Comparison of ENCODE assay signal across 8 cellular contexts in genomic region chr4:87839309-87839946, GRCh38. TPM values are rescaled to one million over a fixed set of nuclear protein-coding genes. Genes with fewer than 3 reads are reported as not detected.
DNase-seq lines count a peak whose midpoint lies in the region; ATAC-seq and TF ChIP-seq lines count a peak whose summit lies in the region.

No MANE protein-coding gene starts in this region.

- no peak overlapping the region for H3K4me3 Mint-ChIP-seq in stimulated activated effector memory CD8-positive, alpha-beta T cell treated with anti-CD3 and anti-CD28 coated beads, Interleukin-12 subunit alpha, Interleukin-12 subunit beta, amount 100 ng/mL, for 72 hours

- H3K4me2 ChIP-seq in BLaER1 treated with 17β-estradiol and CSF1 and Interleukin-3, amounts not matched to agents 10 nM and 100 nM, result peak overlapping the region in 5 of 11 experiments; percentile 10 to 79 (median 56); a peak in 6 of 22 replicates

- no peaks in the 10 kb centered on the region for H3K9me3 ChIP-seq in BLaER1 treated with 17β-estradiol and CSF1 and Interleukin-3, amounts not matched to agents 10 nM and 100 nM (replicated peaks in 1 of 11)
- no peaks in the 10 kb centered on the region for H3K9me3 ChIP-seq in adipocyte (ENCODE audit: control insufficient read depth, low read length)
- no peaks in the 10 kb centered on the region for H3K9me3 ChIP-seq in right atrium auricular region

- H3K9ac ChIP-seq in BLaER1 treated with 17β-estradiol and CSF1 and Interleukin-3, amounts not matched to agents 10 nM and 100 nM, result peak overlapping the region in 3 of 11 experiments; percentile 51 to 66 (median 54); a peak in 5 of 22 replicates
- H3K9ac ChIP-seq in adipocyte (ENCODE audit: low read length), result no peak overlapping the region

- no peak overlapping the region for H3K4me3 ChIP-seq in BLaER1 treated with 17β-estradiol and CSF1 and Interleukin-3, amounts not matched to agents 10 nM and 100 nM
- no peak overlapping the region for H3K4me3 ChIP-seq in adipocyte (ENCODE audit: low read length)
- no peak overlapping the region for H3K4me3 ChIP-seq in right atrium auricular region

- peak overlapping the region in 7 of 11 experiments; percentile 0 to 88 (median 35); a peak in 10 of 22 replicates for H3K27ac ChIP-seq in BLaER1 treated with 17β-estradiol and CSF1 and Interleukin-3, amounts not matched to agents 10 nM and 100 nM
- no peak overlapping the region for H3K27ac ChIP-seq in right atrium auricular region

- ATAC-seq in GM18511 (IDR thresholded peaks at IDR 0.05; ENCODE audit: unreplicated experiment) (peak; percentile 78), HG03196 (IDR thresholded peaks at IDR 0.05; ENCODE audit: unreplicated experiment) (no peak)
- ATAC-seq in stimulated activated effector memory CD8-positive, alpha-beta T cell treated with anti-CD3 and anti-CD28 coated beads, Interleukin-12 subunit alpha, Interleukin-12 subunit beta, amount 100 ng/mL, for 72 hours, result peak; percentile 39

- no peaks in the 10 kb centered on the region for H3K9me3 Mint-ChIP-seq in stimulated activated effector memory CD8-positive, alpha-beta T cell treated with anti-CD3 and anti-CD28 coated beads, Interleukin-12 subunit alpha, Interleukin-12 subunit beta, amount 100 ng/mL, for 72 hours

- H3K36me3 ChIP-seq in BLaER1 treated with 17β-estradiol and CSF1 and Interleukin-3, amounts not matched to agents 10 nM and 100 nM, result no peaks in the 10 kb centered on the region
- no peaks in the 10 kb centered on the region for H3K36me3 ChIP-seq in adipocyte (ENCODE audit: control insufficient read depth, insufficient read depth, low read length, severe bottlenecking)
- no peaks in the 10 kb centered on the region for H3K36me3 ChIP-seq in right atrium auricular region

- H3K4me1 ChIP-seq in BLaER1 treated with 17β-estradiol and CSF1 and Interleukin-3, amounts not matched to agents 10 nM and 100 nM, result peaks cover 9 to 97% (median 26%) of the 10 kb centered on the region in 10 experiments
- peaks cover 32% of the 10 kb centered on the region for H3K4me1 ChIP-seq in adipocyte (ENCODE audit: control insufficient read depth, insufficient read depth, low read length)
- H3K4me1 ChIP-seq in right atrium auricular region, result peaks cover 0 to 17% of the 10 kb centered on the region in 2 donors

- in situ Hi-C loops in KBM-7 (cut with MboI; ENCODE audit: low pct_unique_long_range_greater_than_20kb, low sequenced_read_pairs), result loop anchor here (25.0 kb wide), 3 partner anchors 152 to 577 kb away; no protein-coding TSS in a partner anchor

- no peaks in the 10 kb centered on the region for H4K20me1 ChIP-seq in BLaER1 treated with 17β-estradiol and CSF1 and Interleukin-3, amounts not matched to agents 10 nM and 100 nM

- DNase-seq in KBM-7, result peak; percentile 57
- peak; percentile 72 for DNase-seq in adipocyte (ENCODE audit: low read depth)
- DNase-seq in right atrium auricular region (ENCODE audit: low spot score), result peak; percentile 69
- DNase-seq in stimulated activated effector memory CD8-positive, alpha-beta T cell treated with anti-CD3 and anti-CD28 coated beads, Interleukin-12 subunit alpha, Interleukin-12 subunit beta, amount 100 ng/mL, for 72 hours (ENCODE audit: low spot score in 2 of 2), result no peak
- no peak for DNase-seq in stimulated activated CD4-positive, alpha-beta T cell treated with anti-CD3 and anti-CD28 coated beads, Interleukin-4, amount 100 ng/mL, for 4 hours

- H3K27ac Mint-ChIP-seq in stimulated activated effector memory CD8-positive, alpha-beta T cell treated with anti-CD3 and anti-CD28 coated beads, Interleukin-12 subunit alpha, Interleukin-12 subunit beta, amount 100 ng/mL, for 72 hours, result no peak overlapping the region

- no peaks in the 10 kb centered on the region for H3K27me3 ChIP-seq in BLaER1 treated with 17β-estradiol and CSF1 and Interleukin-3, amounts not matched to agents 10 nM and 100 nM
- H3K27me3 ChIP-seq in adipocyte (replicated peaks; ENCODE audit: control insufficient read depth, insufficient read depth, low read length), result no peaks in the 10 kb centered on the region
- H3K27me3 ChIP-seq in right atrium auricular region, result no peaks in the 10 kb centered on the region

- no peaks in the 10 kb centered on the region for H3K36me3 Mint-ChIP-seq in stimulated activated effector memory CD8-positive, alpha-beta T cell treated with anti-CD3 and anti-CD28 coated beads, Interleukin-12 subunit alpha, Interleukin-12 subunit beta, amount 100 ng/mL, for 72 hours

- peak; percentile 76 to 86 for TF ChIP-seq CTCF in right atrium auricular region (IDR thresholded peaks at IDR 0.05)

- no peaks in the 10 kb centered on the region for H3K4me1 Mint-ChIP-seq in stimulated activated effector memory CD8-positive, alpha-beta T cell treated with anti-CD3 and anti-CD28 coated beads, Interleukin-12 subunit alpha, Interleukin-12 subunit beta, amount 100 ng/mL, for 72 hours

RNA-seq across cellular contexts. Expression of gene MEPE, which starts 6.7 kb away (rescaled TPM):
- not detected for total RNA-seq in right atrium auricular region

RNA-seq across cellular contexts. Expression of gene IBSP, which starts 40.1 kb away (rescaled TPM):
- not detected for total RNA-seq in right atrium auricular region

Comparison
In these comparisons a context has a peak if more than half of its experiments do, and no peak if none do; other contexts are left out.
1. H3K27ac ChIP-seq: peak in BLaER1 treated with 17β-estradiol and CSF1 and Interleukin-3, amounts not matched to agents 10 nM and 100 nM (7 of 11); none in right atrium auricular region (0 of 2).
2. DNase-seq: peak in KBM-7 (single experiment), adipocyte (single experiment) and right atrium auricular region (single experiment); none in stimulated activated effector memory CD8-positive, alpha-beta T cell treated with anti-CD3 and anti-CD28 coated beads, Interleukin-12 subunit alpha, Interleukin-12 subunit beta, amount 100 ng/mL, for 72 hours (0 of 2) and stimulated activated CD4-positive, alpha-beta T cell treated with anti-CD3 and anti-CD28 coated beads, Interleukin-4, amount 100 ng/mL, for 4 hours (0 of 2).